In the genomic region with DNA sequence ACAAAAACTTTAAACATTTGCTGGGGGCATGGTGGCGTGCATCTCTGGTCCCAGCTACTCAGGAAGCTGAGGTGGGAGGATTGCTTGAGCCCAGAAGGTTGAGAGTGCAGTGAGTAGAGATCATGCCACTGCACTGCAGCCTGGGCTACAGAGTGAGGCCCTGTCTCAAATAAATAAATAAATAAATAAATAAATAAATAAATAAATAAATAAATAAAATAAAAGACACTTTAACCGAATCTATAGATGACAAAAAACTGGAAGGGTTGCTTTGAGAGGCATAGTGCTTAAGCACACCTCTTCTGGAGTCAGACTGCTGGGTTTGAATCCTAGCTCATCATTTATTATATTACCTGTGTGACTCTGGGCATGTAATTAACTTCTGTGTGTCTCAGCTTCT, we compare ENCODE assay signal across 23 cellular contexts.
"Had no signal": no experiment of that assay in that cellular context is flagged by ENCODE, and none has a peak within 500 bp of the region (broad histone marks: within the 10 kb centered on the region; RNA-seq: fewer than 3 reads in every experiment).

No MANE protein-coding gene starts in this region.

- DNase-seq: colonic mucosa; cortex of kidney; dermis blood vessel endothelial cell; dorsolateral prefrontal cortex; effector CD4-positive, alpha-beta T cell; effector CD8-positive, alpha-beta T cell; effector memory CD4-positive, alpha-beta T cell; effector memory CD8-positive, alpha-beta T cell; endodermal cell; erythroblast; esophagus squamous epithelium; foreskin keratinocyte; foreskin melanocyte; gastrocnemius medialis; glutamatergic neuron; head of caudate nucleus; heart left ventricle; heart right ventricle had no signal

- H3K9me3 Mint-ChIP-seq: dendritic cell treated with granulocyte-macrophage colony-stimulating factor and Interleukin-4, amounts not matched to agents 40 ng/mL and 50 ng/mL, for 4 days; effector memory CD8-positive, alpha-beta T cell had no signal

- H3K9me3 ChIP-seq: colonic mucosa, esophagus muscularis mucosa, esophagus squamous epithelium, gastrocnemius medialis, gastroesophageal sphincter, heart left ventricle, heart right ventricle had no signal

- H3K27ac ChIP-seq: colonic mucosa, coronary artery, epithelial cell of prostate, esophagus muscularis mucosa, esophagus squamous epithelium, foreskin keratinocyte, gastroesophageal sphincter, heart left ventricle, heart right ventricle had no signal

- H3K4me3 Mint-ChIP-seq: dendritic cell treated with granulocyte-macrophage colony-stimulating factor and Interleukin-4, amounts not matched to agents 40 ng/mL and 50 ng/mL, for 4 days; effector memory CD8-positive, alpha-beta T cell; endodermal cell had no signal

- H3K4me1 ChIP-seq: colonic mucosa, esophagus squamous epithelium, foreskin keratinocyte, heart right ventricle had no signal

- H3K27me3 Mint-ChIP-seq: effector memory CD8-positive, alpha-beta T cell had no signal

- H3K36me3 ChIP-seq: colonic mucosa, esophagus muscularis mucosa, esophagus squamous epithelium, gastrocnemius medialis, gastroesophageal sphincter, heart left ventricle, heart right ventricle had no signal

- H3K27ac Mint-ChIP-seq: dendritic cell treated with granulocyte-macrophage colony-stimulating factor and Interleukin-4, amounts not matched to agents 40 ng/mL and 50 ng/mL, for 4 days; effector memory CD8-positive, alpha-beta T cell; endodermal cell had no signal

- H3K4me3 ChIP-seq: colonic mucosa, coronary artery, dorsolateral prefrontal cortex, esophagus muscularis mucosa, esophagus squamous epithelium, gastrocnemius medialis, gastroesophageal sphincter, heart left ventricle, heart right ventricle had no signal
